ENCODE assay signal across 32 cellular contexts in genomic region chr17:1541367-1541904, GRCh38.
"Had no signal": no experiment of that assay in that cellular context is flagged by ENCODE, and none has a peak within 500 bp of the region (broad histone marks: within the 10 kb centered on the region; RNA-seq: fewer than 3 reads in every experiment).

No MANE protein-coding gene starts in this region.

- H3K27me3 ChIP-seq: colonic mucosa, gastrocnemius medialis, hepatocyte, left lung, neutrophil, right atrium auricular region, tibial nerve, upper lobe of left lung had no signal

- H3K27ac ChIP-seq: colonic mucosa, epithelial cell of prostate, gastrocnemius medialis, hepatocyte, left lung, neutrophil, parathyroid adenoma, prostate gland, right atrium auricular region, thoracic aorta, tibial nerve, upper lobe of left lung had no signal

- H3K27ac Mint-ChIP-seq: dendritic cell treated with granulocyte-macrophage colony-stimulating factor and Interleukin-4, amounts not matched to agents 40 ng/mL and 50 ng/mL, for 4 days; mesothelial cell of epicardium; naive B cell had no signal

- H3K36me3 Mint-ChIP-seq: natural killer cell treated with Interleukin-12 subunit alpha and Interleukin-12 subunit beta and Interleukin-15 and Interleukin-18, amount 100 ng/mL, for 72 hours had no signal

- H3K9me3 Mint-ChIP-seq: dendritic cell treated with granulocyte-macrophage colony-stimulating factor and Interleukin-4, amounts not matched to agents 40 ng/mL and 50 ng/mL, for 4 days; endodermal cell; mesothelial cell of epicardium; naive B cell; natural killer cell treated with Interleukin-12 subunit alpha and Interleukin-12 subunit beta and Interleukin-15 and Interleukin-18, amount 100 ng/mL, for 72 hours; neural crest cell had no signal

- H3K4me3 ChIP-seq: colonic mucosa, gastrocnemius medialis, hepatocyte, left lung, mucosa of descending colon, prostate gland, right atrium auricular region, smooth muscle cell, thoracic aorta, tibial nerve, upper lobe of left lung had no signal

- H3K79me2 ChIP-seq: hepatocyte had no signal

- DNase-seq: colonic mucosa; effector CD8-positive, alpha-beta T cell; endodermal cell; foreskin fibroblast; gastrocnemius medialis; head of caudate nucleus; kidney; left lung; mesenchymal stem cell; mucosa of descending colon; naive B cell; stimulated activated CD4-positive, alpha-beta T cell treated with anti-CD3 and anti-CD28 coated beads, Interleukin-12 subunit alpha, Interleukin-12 subunit beta, amount 100 ng/mL, for 4 hours; stimulated activated CD4-positive, alpha-beta T cell treated with anti-CD3 and anti-CD28 coated beads, Interleukin-1b, Interleukin-23, amount 100 ng/mL, for 48 hours; stimulated activated CD4-positive, alpha-beta T cell treated with anti-CD3 and anti-CD28 coated beads, Interleukin-4, amount 100 ng/mL, for 1 hour; stimulated activated CD8-positive, alpha-beta memory T cell treated with anti-CD3 and anti-CD28 coated beads, Interleukin-4, amount 100 ng/mL, for 48 hours; stimulated activated naive CD4-positive, alpha-beta T cell treated with Interleukin-2 at 50 U/mL for 16 hours; upper lobe of left lung had no signal

- H3K4me1 ChIP-seq: colonic mucosa, gastrocnemius medialis, left lung, parathyroid adenoma, prostate gland, right atrium auricular region, tibial nerve, upper lobe of left lung had no signal

- H3K4me3 Mint-ChIP-seq: dendritic cell treated with granulocyte-macrophage colony-stimulating factor and Interleukin-4, amounts not matched to agents 40 ng/mL and 50 ng/mL, for 4 days; endodermal cell; mesothelial cell of epicardium; naive B cell; natural killer cell treated with Interleukin-12 subunit alpha and Interleukin-12 subunit beta and Interleukin-15 and Interleukin-18, amount 100 ng/mL, for 72 hours; neural crest cell had no signal

- ATAC-seq: esophagus mucosa; gastrocnemius medialis; left lung; mucosa of descending colon; natural killer cell treated with Interleukin-12 subunit alpha and Interleukin-12 subunit beta and Interleukin-15 and Interleukin-18, amount 100 ng/mL, for 72 hours; sciatic nerve had no signal

- H3K4me2 ChIP-seq: hepatocyte, smooth muscle cell had no signal

- H3K27me3 Mint-ChIP-seq: dendritic cell treated with granulocyte-macrophage colony-stimulating factor and Interleukin-4, amounts not matched to agents 40 ng/mL and 50 ng/mL, for 4 days; naive B cell; natural killer cell treated with Interleukin-12 subunit alpha and Interleukin-12 subunit beta and Interleukin-15 and Interleukin-18, amount 100 ng/mL, for 72 hours had no signal

- H2AFZ ChIP-seq: hepatocyte, parathyroid adenoma had no signal

- H3K4me1 Mint-ChIP-seq: mesothelial cell of epicardium, naive B cell, neural crest cell had no signal

- H3K9me3 ChIP-seq: colonic mucosa, gastrocnemius medialis, left lung, mucosa of descending colon, neutrophil, prostate gland, right atrium auricular region, thoracic aorta, tibial nerve, upper lobe of left lung had no signal
